ENCODE assay signal across 13 cellular contexts in the genomic region with DNA sequence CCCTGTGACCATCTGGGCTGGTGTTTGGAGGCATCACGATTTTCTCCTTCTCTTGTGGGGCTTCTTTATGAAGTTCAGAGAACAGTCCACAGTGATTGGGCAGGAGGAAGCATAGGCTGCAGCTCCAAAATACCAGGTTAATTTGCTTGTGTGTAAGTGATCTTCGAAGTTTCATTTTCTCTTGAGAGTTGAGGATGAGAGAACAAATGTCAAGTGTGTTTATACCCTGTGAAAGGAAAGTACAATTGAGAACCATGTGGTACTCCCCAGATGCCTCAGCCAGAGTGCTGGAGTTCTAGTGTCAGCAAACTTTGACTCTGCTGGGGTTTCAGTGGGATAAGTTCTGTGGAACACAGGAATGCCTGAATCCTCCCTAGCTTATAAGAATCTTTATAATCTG.
DNase-seq lines count a peak whose midpoint lies in the region; ATAC-seq and TF ChIP-seq lines count a peak whose summit lies in the region.
"Had no signal": no experiment of that assay in that cellular context is flagged by ENCODE, and none has a peak within 500 bp of the region (broad histone marks: within the 10 kb centered on the region; RNA-seq: fewer than 3 reads in every experiment).

No MANE protein-coding gene starts in this region.

- TF ChIP-seq CTCF in GM12865 (IDR thresholded peaks at IDR 0.05; ENCODE audit: insufficient read depth, low read depth, low read length, missing control alignments) (no peak), lower leg skin (IDR thresholded peaks at IDR 0.05) (no peak)

- peak; percentile 79 for DNase-seq in GM12865 (ENCODE audit: low read depth)
- no peak for DNase-seq in stimulated activated CD4-positive, alpha-beta T cell treated with anti-CD3 and anti-CD28 coated beads, Interleukin-2, amount 100 ng/mL, for 24 hours
- DNase-seq in NCI-H2107 treated with DMSO at 0.1 percent for 48 hours (lab: John Stamatoyannopoulos, UW; ENCODE audit: unreplicated experiment), result no peak
- no peak for DNase-seq in GM03348 (ENCODE audit: low spot score)
- DNase-seq in lower leg skin (ENCODE audit: low spot score in 2 of 2), result no peak
- DNase-seq: BE2C; dorsolateral prefrontal cortex; naive thymus-derived CD8-positive, alpha-beta T cell; T-helper 2 cell had no signal

- 67 to 82% methylated on average over 2 of the region's 2 CpGs for WGBS in lower leg skin, 2 donors

- peak; percentile 79 for ATAC-seq in GM19324 (IDR thresholded peaks at IDR 0.05; ENCODE audit: low FRiP score, unreplicated experiment)
- peak; percentile 71 for ATAC-seq in HG02840 (IDR thresholded peaks at IDR 0.05; ENCODE audit: low FRiP score, unreplicated experiment)
- peak; percentile 71 for ATAC-seq in HG03571 (IDR thresholded peaks at IDR 0.05; ENCODE audit: unreplicated experiment)

- intact Hi-C loops in lower leg skin (cut with DNase I; ENCODE audit: low total_unique reads), result no loop called here

- no peak overlapping the region for H3K4me3 ChIP-seq in GM12865 (ENCODE audit: low read depth, low read length)
- no peak overlapping the region for H3K4me3 ChIP-seq in lower leg skin (ENCODE audit: low read depth, poor library complexity, severe bottlenecking)
- H3K4me3 ChIP-seq: dorsolateral prefrontal cortex, thoracic aorta had no signal

- TF ChIP-seq POLR2A in lower leg skin (IDR thresholded peaks at IDR 0.05), result no peak
